In genomic region chr3:152976232-152976631, GRCh38 we compare ENCODE assay signal across 1 cellular context.
A peak's percentile ranks its signal among the peaks of the same experiment; 100 is the strongest.
TF ChIP-seq lines count a peak whose summit lies in the region.

No MANE protein-coding gene starts in this region.

TF ChIP-seq in K562, 482 proteins besides CTCF, POLR2A, EP300 and RAD21 (continued from another document and continues in another):
- TF ChIP-seq YY1 (IDR thresholded peaks at IDR 0.05; ENCODE audit: borderline replicate concordance in 1 of 3, control insufficient read depth in 1 of 3, extremely low read depth in 1 of 3, insufficient read depth in 3 of 3, insufficient read length in 1 of 3, insufficient replicate concordance in 2 of 3, low read depth in 1 of 3, low read length in 2 of 3) (peak in 1 of 3 experiments; percentile 67), HDAC3 (IDR thresholded peaks at IDR 0.05; ENCODE audit: borderline replicate concordance, partially characterized antibody) (peak; percentile 72), CC2D1A (IDR thresholded peaks at IDR 0.05) (peak; percentile 77; the same call in 1 of the 2 replicates), AFF1 (IDR thresholded peaks at IDR 0.05; ENCODE audit: low read depth in 1 of 2, partially characterized antibody in 2 of 2) (peak in 1 of 2 experiments; percentile 31), ETV5 (CRISPR knock-in tag; IDR thresholded peaks at IDR 0.05; ENCODE audit: low read depth) (peak; percentile 69; the same call in 1 of the 2 replicates), HEY1 (CRISPR knock-in tag; IDR thresholded peaks at IDR 0.05; ENCODE audit: borderline replicate concordance) (no peak), MEIS2 (IDR thresholded peaks at IDR 0.05; ENCODE audit: partially characterized antibody) (peak; percentile 14), ZNF507 (tag; conservative IDR thresholded peaks at IDR 0.05) (no peak), ZNF324 (CRISPR knock-in tag; IDR thresholded peaks at IDR 0.05) (no peak), KLF16 (IDR thresholded peaks at IDR 0.05) (0 out of 2 replicates have a peak, but pooled peaks have one; percentile 30), CEBPG (CRISPR knock-in tag; IDR thresholded peaks at IDR 0.05) (no peak), CEBPG (tag; conservative IDR thresholded peaks at IDR 0.05 in 1 of 2, IDR thresholded peaks at IDR 0.05 in 1 of 2) (no peak), CBFA2T2 (conservative IDR thresholded peaks at IDR 0.05) (peak; percentile 89), ZNF584 (CRISPR knock-in tag; IDR thresholded peaks at IDR 0.05; ENCODE audit: low read depth) (0 out of 2 replicates have a peak, but pooled peaks have one; percentile 29), CUX1 (CRISPR knock-in tag; IDR thresholded peaks at IDR 0.05) (peak; percentile 39; the same call in 1 of the 2 replicates), PHF8 (IDR thresholded peaks at IDR 0.05; ENCODE audit: borderline replicate concordance, low read length) (no peak), TRIM24 (IDR thresholded peaks at IDR 0.05) (peak; percentile 85 to 90; a peak in 3 of 4 replicates), MAFF (IDR thresholded peaks at IDR 0.05; ENCODE audit: low read length) (peak; percentile 70), ETS2 (tag; IDR thresholded peaks at IDR 0.05; ENCODE audit: borderline replicate concordance, poor library complexity, severe bottlenecking) (no peak), ATF7 (IDR thresholded peaks at IDR 0.05) (no peak), ZBTB1 (CRISPR knock-in tag; IDR thresholded peaks at IDR 0.05; ENCODE audit: borderline replicate concordance, low read depth) (no peak), ZNF316 (IDR thresholded peaks at IDR 0.05) (peak; percentile 93), NEUROD1 (IDR thresholded peaks at IDR 0.05; ENCODE audit: borderline replicate concordance, low read depth, low read length, partially characterized antibody) (peak; percentile 35), SAP30 (IDR thresholded peaks at IDR 0.05; ENCODE audit: borderline replicate concordance, insufficient read depth, low read depth, low read length, poor library complexity, severe bottlenecking) (no peak), SMARCA4 (IDR thresholded peaks at IDR 0.05) (peak; percentile 97), ZNF280B (CRISPR knock-in tag; IDR thresholded peaks at IDR 0.05) (no peak), NCOA1 (IDR thresholded peaks at IDR 0.05; ENCODE audit: low read depth) (peak; percentile 75; the same call in 1 of the 2 replicates), GATAD2B (IDR thresholded peaks at IDR 0.05; ENCODE audit: borderline replicate concordance) (0 out of 2 replicates have a peak, but pooled peaks have one; percentile 7), ZNF639 (CRISPR knock-in tag; conservative IDR thresholded peaks at IDR 0.05 in 1 of 2, IDR thresholded peaks at IDR 0.05 in 1 of 2) (peak in 1 of 2 experiments; percentile 59; a peak in 2 of 4 replicates), CSDE1 (IDR thresholded peaks at IDR 0.05) (no peak), PML (IDR thresholded peaks at IDR 0.05; ENCODE audit: low read length) (peak; percentile 83), SIN3A (IDR thresholded peaks at IDR 0.05; ENCODE audit: borderline replicate concordance in 2 of 2, control insufficient read depth in 1 of 2, low read depth in 2 of 2, low read length in 2 of 2) (no peak), SOX6 (IDR thresholded peaks at IDR 0.05) (peak; percentile 69), FOSL1 (tag; conservative IDR thresholded peaks at IDR 0.05) (peak; percentile 50; the same call in 1 of the 2 replicates), ATF3 (IDR thresholded peaks at IDR 0.05) (0 out of 2 replicates have a peak, but pooled peaks have one; percentile 16), ATF3 (CRISPR knock-in tag; conservative IDR thresholded peaks at IDR 0.05) (no peak), ARNT (IDR thresholded peaks at IDR 0.05) (peak; percentile 69 to 70; a peak in 3 of 4 replicates), TARDBP (IDR thresholded peaks at IDR 0.05) (no peak)
